ENCODE assay signal across 8 cellular contexts in the genomic region with DNA sequence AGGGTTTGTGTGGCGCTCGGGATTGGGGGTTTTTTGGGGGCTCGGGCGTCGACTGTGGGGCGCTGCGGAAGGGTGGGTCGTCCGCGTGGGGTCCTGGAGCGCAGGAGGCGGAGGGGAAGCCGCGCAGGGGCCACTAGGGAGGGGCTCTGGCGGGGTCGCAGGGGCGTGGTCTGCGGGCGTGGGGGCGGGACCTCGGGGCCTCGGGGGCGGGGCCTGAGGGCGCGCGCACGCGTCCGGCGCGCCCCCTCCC. TPM values are rescaled to one million over a fixed set of nuclear protein-coding genes. Genes with fewer than 3 reads are reported as not detected.
DNase-seq lines count a peak whose midpoint lies in the region; ATAC-seq, FAIRE-seq and TF ChIP-seq lines count a peak whose summit lies in the region.
"Not testable (repeated sequence)": the region's sequence is repeated elsewhere in the genome, so short reads cannot be mapped to it uniquely, and the experiment has no call there.

A gene (plus strand): TSS at position 228 of the 250 bp plus-strand sequence. CDS start 45,754 bp downstream, outside the sequence.

- not testable (repeated sequence) for TF ChIP-seq EP300 in H1 (IDR thresholded peaks at IDR 0.05; ENCODE audit: borderline replicate concordance in 1 of 2, low read depth in 2 of 2, low read length in 2 of 2)

- not testable (repeated sequence) for FAIRE-seq in H1 (lab: Jason Lieb, UNC)

- H2AK5ac ChIP-seq in H9 (ENCODE audit: insufficient read length, low read length); H1 (ENCODE audit: low read depth, low read length): not testable (repeated sequence)

- peak within 1 kb of the TSS; percentile 63 for H3K9ac ChIP-seq in H9 (ENCODE audit: extremely low read depth, insufficient read length, low read length)
- H3K9ac ChIP-seq in H1 (replicated peaks in 1 of 4; ENCODE audit: extremely low read depth in 1 of 4, low read depth in 3 of 4, low read length in 3 of 4): peak within 1 kb of the TSS; percentile 57 to 79 (median 64)

- not testable (repeated sequence) for H2BK15ac ChIP-seq in H9 (ENCODE audit: low read depth, low read length); H1 (ENCODE audit: low read length)

- not testable (repeated sequence) for H3K27me3 ChIP-seq in H9 (ENCODE audit: insufficient read depth, low read length); H1 (replicated peaks in 1 of 4; ENCODE audit: control insufficient read depth in 3 of 4, extremely low read depth in 1 of 4, insufficient read depth in 3 of 4, low read length in 3 of 4)

- ATAC-seq in omental fat pad (ENCODE audit: low FRiP score): peak; percentile 84

- H2BK5ac ChIP-seq in H9 (ENCODE audit: insufficient read length, low read length): not testable (repeated sequence)
- H2BK5ac ChIP-seq in H1 (ENCODE audit: low read depth, low read length): peak within 1 kb of the TSS; percentile 35; the same call in 1 of the 2 replicates

- H3K9me3 ChIP-seq in H9 (ENCODE audit: control insufficient read depth, low read depth, low read length); H1 (ENCODE audit: insufficient read depth in 2 of 2, low read depth in 1 of 2, low read length in 1 of 2): not testable (repeated sequence)

- H3K4me2 ChIP-seq in H9 (ENCODE audit: insufficient read depth, insufficient read length, low read length) (peak within 1 kb of the TSS; percentile 75), H1 (ENCODE audit: insufficient read depth in 1 of 2, low read depth in 2 of 2, low read length in 2 of 2) (peak within 1 kb of the TSS; percentile 78 to 92)

- H3K27ac Mint-ChIP-seq in H9: peak within 1 kb of the TSS in 2 of 3 experiments; percentile 82 to 97; a peak in 3 of 7 replicates

- TF ChIP-seq POLR2A in H1 (IDR thresholded peaks at IDR 0.05; ENCODE audit: control extremely low read depth in 1 of 2, low read depth in 2 of 2, low read length in 2 of 2): not testable (repeated sequence)

- H4K91ac ChIP-seq in H9 (ENCODE audit: insufficient read length, low read depth, low read length); H1 (replicated peaks; ENCODE audit: insufficient read length, low read length): not testable (repeated sequence)

- H3K4me1 Mint-ChIP-seq in H9: peaks cover 10 to 11% of the 10 kb centered on the region in 2 experiments

- not testable (repeated sequence) for H2AFZ ChIP-seq in H9 (ENCODE audit: low read length); H1 (ENCODE audit: low read length)

- H3K23ac ChIP-seq in H9 (ENCODE audit: insufficient read length, low read depth, low read length); H1 (ENCODE audit: insufficient read length): not testable (repeated sequence)

- peak within 1 kb of the TSS; percentile 86 to 97 (median 90) for H3K4me3 ChIP-seq in H1 (ENCODE audit: extremely low read depth in 1 of 4, insufficient read depth in 2 of 4, low read depth in 3 of 4, low read length in 4 of 4)

- not testable (repeated sequence) for H3K36me3 ChIP-seq in H1 (ENCODE audit: control insufficient read depth in 2 of 4, insufficient read depth in 4 of 4, low read length in 3 of 4)

- not testable (repeated sequence) for H3K9me3 Mint-ChIP-seq in H9

- H3K27ac ChIP-seq in H9 (ENCODE audit: insufficient read length, low read depth, low read length): not testable (repeated sequence)
- peak within 1 kb of the TSS; percentile 68; the same call in 1 of the 2 replicates for H3K27ac ChIP-seq in H1 (ENCODE audit: low read depth, low read length)

- not testable (repeated sequence) for H3K23me2 ChIP-seq in H9 (ENCODE audit: insufficient read length, low read depth, low read length, poor library complexity, severe bottlenecking); H1 (ENCODE audit: low read depth, low read length)

- not testable (repeated sequence) for H3K79me2 ChIP-seq in H9 (ENCODE audit: insufficient read depth, low read length)
- peaks cover 5 to 38% of the 10 kb centered on the region in 2 experiments; a peak in 2 of 4 replicates for H3K79me2 ChIP-seq in H1 (ENCODE audit: control insufficient read depth in 1 of 2, insufficient read depth in 2 of 2, low read length in 2 of 2)

- TF ChIP-seq CTCF in AG09319 (IDR thresholded peaks at IDR 0.05; ENCODE audit: low read depth, low read length); H9 (conservative IDR thresholded peaks at IDR 0.05); H1 (IDR thresholded peaks at IDR 0.05; ENCODE audit: control extremely low read depth in 1 of 3, insufficient read depth in 1 of 3, low read depth in 1 of 3, low read length in 3 of 3); omental fat pad (IDR thresholded peaks at IDR 0.05): not testable (repeated sequence)

- H3K36me3 Mint-ChIP-seq in H9 (ENCODE audit: insufficient read depth in 1 of 3, low read depth in 3 of 3): peaks cover 4 to 14% (median 9%) of the 10 kb centered on the region in 3 experiments; a peak in 6 of 7 replicates

- CTCF ChIA-PET in H1 (lab: Charles Lee; ENCODE audit: partially characterized antibody): not testable (repeated sequence)

- not testable (repeated sequence) for H2BK120ac ChIP-seq in H9 (ENCODE audit: low read depth, low read length, poor library complexity, severe bottlenecking); H1 (replicated peaks; ENCODE audit: low read depth, low read length)

- TF ChIP-seq RAD21 in H1 (IDR thresholded peaks at IDR 0.05 in 1 of 2, conservative IDR thresholded peaks at IDR 0.05 in 1 of 2; ENCODE audit: low read depth in 2 of 2, low read length in 2 of 2): not testable (repeated sequence)

- H3K56ac ChIP-seq in H9 (ENCODE audit: insufficient read length, low read depth, low read length): not testable (repeated sequence)
- peak within 1 kb of the TSS; percentile 59 for H3K56ac ChIP-seq in H1 (replicated peaks; ENCODE audit: insufficient read length, low read depth, low read length)

- not testable (repeated sequence) for H2BK12ac ChIP-seq in H9 (ENCODE audit: insufficient read length, low read depth, low read length); H1 (ENCODE audit: low read depth, low read length)

- WGBS in H9 (ENCODE audit: extremely low coverage, insufficient read length, low lambda C conversion rate): no CpG with 5 or more reads among the region's 31 CpGs
- no CpG with 5 or more reads among the region's 31 CpGs for WGBS in H1 (ENCODE audit: extremely low coverage in 1 of 2, insufficient coverage in 1 of 2, insufficient read length in 1 of 2, insufficient replicate concordance in 2 of 2, low coverage in 1 of 2, low lambda C conversion rate in 2 of 2, missing lambda C conversion rate in 1 of 2), 2 experiments

- H3K14ac ChIP-seq in H9 (ENCODE audit: insufficient read depth, low read length): peak within 1 kb of the TSS; percentile 53
- H3K14ac ChIP-seq in H1 (ENCODE audit: insufficient read length): not testable (repeated sequence)

- H3K79me1 ChIP-seq in H9 (ENCODE audit: insufficient read depth, low read depth, low read length, poor library complexity, severe bottlenecking); H1 (ENCODE audit: low read depth, low read length): not testable (repeated sequence)

- not testable (repeated sequence) for H4K5ac ChIP-seq in H9 (ENCODE audit: insufficient read length, low read depth, low read length)
- peak within 1 kb of the TSS; percentile 72 for H4K5ac ChIP-seq in H1 (ENCODE audit: insufficient read length, low read depth, low read length)

- not testable (repeated sequence) for H4K20me1 ChIP-seq in H9 (ENCODE audit: control insufficient read depth, insufficient read depth, insufficient read length); H1 (replicated peaks in 1 of 2; ENCODE audit: control insufficient read depth in 1 of 2, insufficient read depth in 2 of 2, low read length in 2 of 2)

- not testable (repeated sequence) for H3T11ph ChIP-seq in H9 (ENCODE audit: low read length)

- H4K8ac ChIP-seq in H9 (replicated peaks; ENCODE audit: insufficient read length, low read depth, low read length): not testable (repeated sequence)
- H4K8ac ChIP-seq in H1 (ENCODE audit: extremely low read depth, insufficient read depth, low read length): peak within 1 kb of the TSS; percentile 93

- not testable (repeated sequence) for H3K18ac ChIP-seq in H9 (ENCODE audit: insufficient read length, low read depth, low read length)
- peak within 1 kb of the TSS; percentile 71 for H3K18ac ChIP-seq in H1 (ENCODE audit: extremely low read depth, low read length)

- POLR2A ChIA-PET in H1 (lab: Charles Lee; ENCODE audit: partially characterized antibody): not testable (repeated sequence)

- not testable (repeated sequence) for H3K4me1 ChIP-seq in H9 (ENCODE audit: insufficient read depth, low read length); H1 (replicated peaks in 1 of 4; ENCODE audit: control insufficient read depth in 3 of 4, insufficient read depth in 4 of 4, low read length in 3 of 4)

- DNase-seq in AG09319 (ENCODE audit: extremely low read depth, low read depth) (peak; percentile 16), H9 (peak; percentile 68), SK-N-DZ (ENCODE audit: low spot score) (peak; percentile 38), iPS-NIHi11 (ENCODE audit: low spot score) (peak; percentile 84), omental fat pad (ENCODE audit: low spot score) (peak; percentile 41)
- DNase-seq in activated effector memory CD4-positive, alpha-beta T cell treated with anti-CD3 and anti-CD28 coated beads, Interleukin-2, amount 50 U/mL, for 16 hours: peak; percentile 86
- not testable (repeated sequence) for DNase-seq in H1 (ENCODE audit: low read depth in 1 of 2, low spot score in 2 of 2)
- DNase-seq in stimulated activated CD8-positive, alpha-beta memory T cell treated with anti-CD3 and anti-CD28 coated beads, Interleukin-2, amount 100 ng/mL, for 48 hours (ENCODE audit: low read depth in 2 of 2): peak; percentile 27 to 48

- not testable (repeated sequence) for H3K4ac ChIP-seq in H9 (ENCODE audit: low read depth, low read length); H1 (replicated peaks; ENCODE audit: insufficient read length, low read depth, low read length)

- H3K27me3 Mint-ChIP-seq in H9 (ENCODE audit: low read depth): not testable (repeated sequence)

- peak within 1 kb of the TSS; percentile 94 to 97 for H3K4me3 Mint-ChIP-seq in H9

- H2BK20ac ChIP-seq in H9 (ENCODE audit: low read depth, low read length, poor library complexity, severe bottlenecking); H1 (ENCODE audit: low read length): not testable (repeated sequence)

RNA-seq across cellular contexts. Expression of the gene that starts here (rescaled TPM):
- total RNA-seq in H9 (2021): 53.2 and 57.8 TPM in 2 replicates
- polyA plus RNA-seq in SK-N-DZ (2014; cell fraction: cytosol; rRNA removed): 24.2 and 32.2 TPM in 2 replicates
- polyA plus RNA-seq in SK-N-DZ (2014; cell fraction: nucleus; rRNA removed): 29.0 and 43.9 TPM in 2 replicates
- total RNA-seq in H1 (2021; fragmentation: NEBNext Ultra II Directional; extraction: Animal tissue kit (Norgen Biotek cat#: 25700)): 40.8 and 55.8 TPM in 2 replicates
- 28.7 and 39.3 TPM in 2 replicates for polyA plus RNA-seq in H1 (2011; rRNA removed)
- 33.0 TPM for polyA plus RNA-seq in H1 (2011; cell fraction: cytosol; rRNA removed)
- polyA plus RNA-seq in H1 (2011; cell fraction: nucleus; rRNA removed): 90.8 TPM
- 33.3 to 40.6 TPM (median 36.7 TPM) in 4 replicates for polyA plus RNA-seq in H1 (2012, experiment 1 of 2)
- 12.2 TPM for polyA plus RNA-seq in H1 (2012, experiment 2 of 2)
- polyA plus RNA-seq in H1 (2013, experiment 1 of 2): 35.2 TPM
- 32.9 TPM for polyA plus RNA-seq in H1 (2013, experiment 2 of 2)
- polyA minus RNA-seq in H1 (2011; rRNA and poly(A)+ RNA removed): 61.5 and 78.1 TPM in 2 replicates
- 30.4 TPM for polyA minus RNA-seq in H1 (2011; cell fraction: cytosol; rRNA and poly(A)+ RNA removed)
- polyA minus RNA-seq in H1 (2011; cell fraction: nucleus; rRNA and poly(A)+ RNA removed): 51.2 TPM
- total RNA-seq in omental fat pad: 10 to 100 TPM; 26.0 to 45.9 (median 34.6) TPM
